19 cellular contexts compared by ENCODE assay signal in genomic region chr1:1671365-1672119, GRCh38. TPM values are rescaled to one million over a fixed set of nuclear protein-coding genes. Genes with fewer than 3 reads are reported as not detected.
A peak's percentile ranks its signal among the peaks of the same experiment; 100 is the strongest.
DNase-seq lines count a peak whose midpoint lies in the region; ATAC-seq, FAIRE-seq and TF ChIP-seq lines count a peak whose summit lies in the region.
"Had no signal": no experiment of that assay in that cellular context is flagged by ENCODE, and none has a peak within 500 bp of the region (broad histone marks: within the 10 kb centered on the region; RNA-seq: fewer than 3 reads in every experiment).

No MANE protein-coding gene starts in this region.

- no peak for ATAC-seq in SK-N-SH treated with all-trans-retinoic acid at 6 μM for 48 hours
- ATAC-seq: HCT116 had no signal

- H3K27ac ChIP-seq in SK-N-SH (ENCODE audit: low read depth in 2 of 2, low read length in 1 of 2), result no peak overlapping the region
- no peak overlapping the region for H3K27ac ChIP-seq in kidney (ENCODE audit: low read depth in 2 of 2, low read length in 2 of 2)
- H3K27ac ChIP-seq in sigmoid colon, result no peak overlapping the region
- H3K27ac ChIP-seq: 22Rv1, BLaER1, SJCRH30 had no signal

- no peak overlapping the region for H3K4me2 ChIP-seq in SK-N-SH
- H3K4me2 ChIP-seq: BLaER1 had no signal

- peaks cover 0 to 27% of the 10 kb centered on the region in 2 experiments for H3K36me3 ChIP-seq in SK-N-SH (replicated peaks in 1 of 2; ENCODE audit: control insufficient read depth in 1 of 2, insufficient read depth in 2 of 2, low read length in 1 of 2)
- H3K36me3 ChIP-seq in kidney (ENCODE audit: control insufficient read depth in 1 of 2, insufficient read depth in 2 of 2, low read length in 2 of 2), result peaks cover 2 to 13% of the 10 kb centered on the region in 2 donors
- H3K36me3 ChIP-seq in sigmoid colon, result peaks cover 1 to 68% (median 32%) of the 10 kb centered on the region in 4 donors

- no peak overlapping the region for H3K4me3 ChIP-seq in SK-N-SH (ENCODE audit: low read depth in 2 of 2, low read length in 1 of 2)
- no peak overlapping the region for H3K4me3 ChIP-seq in kidney (ENCODE audit: low read length in 2 of 2)
- no peak overlapping the region for H3K4me3 ChIP-seq in sigmoid colon
- H3K4me3 ChIP-seq: BLaER1, SJCRH30 had no signal

- no peak overlapping the region for H2AFZ ChIP-seq in SK-N-SH (ENCODE audit: low read depth)

- TF ChIP-seq EP300 in SK-N-SH (IDR thresholded peaks at IDR 0.05; ENCODE audit: borderline replicate concordance in 1 of 2, low read depth in 1 of 2, low read length in 1 of 2), result no peak
- TF ChIP-seq EP300 in sigmoid colon (IDR thresholded peaks at IDR 0.05), result no peak

- H3K4me1 ChIP-seq in SK-N-SH (ENCODE audit: control insufficient read depth in 1 of 2, insufficient read depth in 2 of 2, low read depth in 1 of 2, low read length in 1 of 2) (no peaks in the 10 kb centered on the region; a peak in 1 of 4 replicates), kidney (ENCODE audit: control insufficient read depth in 1 of 2, insufficient read depth in 1 of 2, low read depth in 1 of 2, low read length in 2 of 2) (no peaks in the 10 kb centered on the region), sigmoid colon (no peaks in the 10 kb centered on the region)
- H3K4me1 ChIP-seq: BLaER1, SJCRH30 had no signal

- H3K9me2 ChIP-seq in SK-N-SH, result no peaks in the 10 kb centered on the region

- no peaks in the 10 kb centered on the region for H3K79me2 ChIP-seq in SK-N-SH (ENCODE audit: insufficient read depth)

- CTCF ChIA-PET in SK-N-SH (lab: Yijun Ruan, JAX) (no interaction called here), HEK293T (lab: Yijun Ruan, JAX) (no interaction called here)

- WGBS in SK-N-SH (ENCODE audit: low lambda C conversion rate), result 88% methylated on average over 19 of the region's 27 CpGs
- WGBS in sigmoid colon, 2 donors, result 88 to 92% methylated on average over 27 of the region's 27 CpGs

- TF ChIP-seq RAD21 in SK-N-SH (IDR thresholded peaks at IDR 0.05; ENCODE audit: low read length), result no peak

- peak; percentile 17 for DNase-seq in SK-N-SH
- peak; percentile 2 for DNase-seq in HEK293T (ENCODE audit: extremely low spot score)
- DNase-seq in kidney, result peak; percentile 72
- DNase-seq in sigmoid colon, result peak; percentile 53
- DNase-seq in Ammon's horn (ENCODE audit: low spot score), result no peak
- no peak for DNase-seq in activated CD4-positive, CD25-positive, alpha-beta regulatory T cell (lab: John Stamatoyannopoulos, UW)
- DNase-seq in pons (ENCODE audit: low spot score), result no peak
- DNase-seq: KG1, NCI-H1048, NCI-H146, NCI-H2081 treated with DMSO at 0.1 percent for 48 hours, NCI-H524, SJCRH30 had no signal

- no peaks in the 10 kb centered on the region for H3F3A ChIP-seq in SK-N-SH (replicated peaks; ENCODE audit: insufficient read depth)

- intact Hi-C loops in kidney (cut with DNase I), result no loop called here
- intact Hi-C loops in sigmoid colon (cut with DNase I), result no loop called here

- H3K27me3 ChIP-seq in SK-N-SH (ENCODE audit: insufficient read depth) (no peaks in the 10 kb centered on the region), sigmoid colon (no peaks in the 10 kb centered on the region)
- H3K27me3 ChIP-seq: BLaER1, SJCRH30 had no signal

- H4K20me1 ChIP-seq in SK-N-SH (ENCODE audit: insufficient read depth), result no peaks in the 10 kb centered on the region

- H3K9me3 ChIP-seq in SK-N-SH (no peaks in the 10 kb centered on the region), kidney (ENCODE audit: control insufficient read depth in 1 of 2, low read length in 2 of 2) (no peaks in the 10 kb centered on the region), sigmoid colon (no peaks in the 10 kb centered on the region)
- H3K9me3 ChIP-seq: BLaER1, SJCRH30 had no signal

- no peak for FAIRE-seq in kidney (lab: Jason Lieb, UNC)
- FAIRE-seq: HTR-8/SVneo had no signal

- H3K9ac ChIP-seq in SK-N-SH (no peak overlapping the region), kidney (ENCODE audit: low read length in 2 of 2) (no peak overlapping the region)

- POLR2A ChIA-PET in SK-N-SH (lab: Yijun Ruan, JAX) (no interaction called here), HEK293T (lab: Yijun Ruan, JAX) (no interaction called here)

- no peak for TF ChIP-seq CTCF in SK-N-SH (IDR thresholded peaks at IDR 0.05)
- TF ChIP-seq CTCF in kidney (IDR thresholded peaks at IDR 0.05; ENCODE audit: borderline replicate concordance, extremely low read depth, insufficient read depth), result no peak
- no peak for TF ChIP-seq CTCF in sigmoid colon (IDR thresholded peaks at IDR 0.05)

- no peak for TF ChIP-seq POLR2A in sigmoid colon (IDR thresholded peaks at IDR 0.05)

TF ChIP-seq in SK-N-SH, 30 proteins besides CTCF, POLR2A, EP300 and RAD21 (continues in another document):
- TF ChIP-seq, protein P1, sequence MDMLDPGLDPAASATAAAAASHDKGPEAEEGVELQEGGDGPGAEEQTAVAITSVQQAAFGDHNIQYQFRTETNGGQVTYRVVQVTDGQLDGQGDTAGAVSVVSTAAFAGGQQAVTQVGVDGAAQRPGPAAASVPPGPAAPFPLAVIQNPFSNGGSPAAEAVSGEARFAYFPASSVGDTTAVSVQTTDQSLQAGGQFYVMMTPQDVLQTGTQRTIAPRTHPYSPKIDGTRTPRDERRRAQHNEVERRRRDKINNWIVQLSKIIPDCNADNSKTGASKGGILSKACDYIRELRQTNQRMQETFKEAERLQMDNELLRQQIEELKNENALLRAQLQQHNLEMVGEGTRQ (IDR thresholded peaks at IDR 0.05; ENCODE audit: borderline replicate concordance, low read depth, low read length), result no peak
- no peak for TF ChIP-seq TEAD4 (IDR thresholded peaks at IDR 0.05; ENCODE audit: borderline replicate concordance, insufficient read depth)
- no peak for TF ChIP-seq FOSL2 (IDR thresholded peaks at IDR 0.05; ENCODE audit: borderline replicate concordance, low read depth)

TF ChIP-seq in SK-N-SH treated with all-trans-retinoic acid at 6 μM for 48 hours, 23 proteins besides CTCF, POLR2A, EP300 and RAD21:
- TF ChIP-seq ZC3H10 (CRISPR knock-in tag; IDR thresholded peaks at IDR 0.05), result no peak

TF ChIP-seq in HEK293T, 16 proteins besides CTCF, POLR2A, EP300 and RAD21:
- TF ChIP-seq PKNOX1 (IDR thresholded peaks at IDR 0.05), result no peak
- no peak for TF ChIP-seq L3MBTL2 (conservative IDR thresholded peaks at IDR 0.05)
- TF ChIP-seq FOXK2 (IDR thresholded peaks at IDR 0.05), result no peak
- TF ChIP-seq FOXA1 (IDR thresholded peaks at IDR 0.05), result no peak
- TF ChIP-seq BHLHE40 (IDR thresholded peaks at IDR 0.05; ENCODE audit: borderline replicate concordance), result no peak
- TF ChIP-seq FOXM1 (IDR thresholded peaks at IDR 0.05; ENCODE audit: borderline replicate concordance), result no peak
- no peak for TF ChIP-seq TARDBP (IDR thresholded peaks at IDR 0.05)
- no peak for TF ChIP-seq LEF1 (IDR thresholded peaks at IDR 0.05; ENCODE audit: borderline replicate concordance)
- TF ChIP-seq ARNT (IDR thresholded peaks at IDR 0.05), result no peak
- TF ChIP-seq ZNF384 (IDR thresholded peaks at IDR 0.05), result no peak
- no peak for TF ChIP-seq CTBP1 (IDR thresholded peaks at IDR 0.05; ENCODE audit: borderline replicate concordance)
- no peak for TF ChIP-seq HDGF (IDR thresholded peaks at IDR 0.05; ENCODE audit: borderline replicate concordance)
- TF ChIP-seq SP1 (IDR thresholded peaks at IDR 0.05), result no peak

RNA-seq across cellular contexts. Expression of gene CDK11B, which starts 12.7 kb away (rescaled TPM):
- polyA plus RNA-seq in SK-N-SH (2012; rRNA removed), result 11.3 and 15.0 TPM in 2 replicates
- 13.7 and 15.0 TPM in 2 replicates for polyA plus RNA-seq in SK-N-SH (2012; cell fraction: cytosol; rRNA removed)
- polyA plus RNA-seq in SK-N-SH (2012; cell fraction: nucleus; rRNA removed), result 31.3 and 32.9 TPM in 2 replicates
- 24.0 TPM for total RNA-seq in kidney
- polyA plus RNA-seq in kidney (ENCODE audit: insufficient read depth, low read depth, low replicate concordance), result 13.9 TPM
- total RNA-seq in sigmoid colon, result 10 to 100 TPM; 23.9 to 51.0 (median 27.8) TPM
- polyA plus RNA-seq in sigmoid colon, result 10 to 100 TPM; 30.0 to 38.4 (median 37.9) TPM

RNA-seq across cellular contexts. Expression of gene SLC35E2B, which starts 21.1 kb away (rescaled TPM):
- polyA plus RNA-seq in SK-N-SH (2012; rRNA removed) (20.5 and 20.6 TPM in 2 replicates), kidney (ENCODE audit: insufficient read depth, low read depth, low replicate concordance) (11.3 TPM), sigmoid colon (10 to 100 TPM in 2 of 3 donors, 1 to 10 TPM in 1; 9.5 to 38.5 (median 12.0) TPM)
- 15.5 and 19.2 TPM in 2 replicates for polyA plus RNA-seq in SK-N-SH (2012; cell fraction: cytosol; rRNA removed)
- 58.2 and 59.5 TPM in 2 replicates for polyA plus RNA-seq in SK-N-SH (2012; cell fraction: nucleus; rRNA removed)
- total RNA-seq in kidney (50.2 TPM), sigmoid colon (10 to 100 TPM; 25.0 to 78.1 (median 31.6) TPM)

RNA-seq across cellular contexts. Expression of gene MMP23B, which starts 39.6 kb away (rescaled TPM):
- polyA plus RNA-seq in SK-N-SH (2012; rRNA removed) (0.96 and 1.2 TPM in 2 replicates), kidney (ENCODE audit: insufficient read depth, low read depth, low replicate concordance) (4.0 TPM), sigmoid colon (1 to 10 TPM; 2.2 to 3.6 (median 2.3) TPM)
- 0.10 and 0.15 TPM in 2 replicates for polyA plus RNA-seq in SK-N-SH (2012; cell fraction: cytosol; rRNA removed)
- polyA plus RNA-seq in SK-N-SH (2012; cell fraction: nucleus; rRNA removed), result 9.6 and 17.1 TPM in 2 replicates
- total RNA-seq in kidney (7.1 TPM), sigmoid colon (10 to 100 TPM in 2 of 4 donors, 1 to 10 TPM in 2; 1.8 to 58.7 (median 17.2) TPM)
- total RNA-seq: M059J had no signal

RNA-seq across cellular contexts. Expression of gene CDK11A, which starts 52.6 kb away (rescaled TPM):
- 22.0 and 24.0 TPM in 2 replicates for polyA plus RNA-seq in SK-N-SH (2012; rRNA removed)
- polyA plus RNA-seq in SK-N-SH (2012; cell fraction: cytosol; rRNA removed), result 9.6 and 10.1 TPM in 2 replicates
- polyA plus RNA-seq in SK-N-SH (2012; cell fraction: nucleus; rRNA removed), result 159 and 185 TPM in 2 replicates
- 37.3 TPM for total RNA-seq in kidney
- polyA plus RNA-seq in kidney (ENCODE audit: insufficient read depth, low read depth, low replicate concordance), result 21.5 TPM
- 10 to 100 TPM; 21.6 to 53.7 (median 37.5) TPM for total RNA-seq in sigmoid colon
- 10 to 100 TPM; 19.8 to 35.0 (median 33.1) TPM for polyA plus RNA-seq in sigmoid colon

RNA-seq across cellular contexts. Expression of gene MIB2, which starts 56.2 kb away (rescaled TPM):
- polyA plus RNA-seq in SK-N-SH (2012; rRNA removed), result 40.4 and 45.4 TPM in 2 replicates
- polyA plus RNA-seq in SK-N-SH (2012; cell fraction: cytosol; rRNA removed), result 9.2 and 14.6 TPM in 2 replicates
- 262 and 389 TPM in 2 replicates for polyA plus RNA-seq in SK-N-SH (2012; cell fraction: nucleus; rRNA removed)
- 61.6 TPM for total RNA-seq in kidney
- 35.6 TPM for polyA plus RNA-seq in kidney (ENCODE audit: insufficient read depth, low read depth, low replicate concordance)
- total RNA-seq in sigmoid colon, result 10 to 100 TPM; 32.7 to 95.3 (median 53.6) TPM
- 10 to 100 TPM; 24.6 to 77.6 (median 33.3) TPM for polyA plus RNA-seq in sigmoid colon

Comparison
In these comparisons a context has a peak if more than half of its experiments do, and no peak if none do; other contexts are left out.
1. DNase-seq: peak in SK-N-SH (single experiment), HEK293T (single experiment), kidney (single experiment) and sigmoid colon (single experiment); none in Ammon's horn (single experiment), activated CD4-positive, CD25-positive, alpha-beta regulatory T cell (0 of 4) and pons (single experiment).